ENCODE assay signal across 11 cellular contexts in genomic region chr9:89277454-89277853, GRCh38. TPM values are rescaled to one million over a fixed set of nuclear protein-coding genes. Genes with fewer than 3 reads are reported as not detected.
DNase-seq lines count a peak whose midpoint lies in the region; ATAC-seq and TF ChIP-seq lines count a peak whose summit lies in the region.
"Had no signal": no experiment of that assay in that cellular context is flagged by ENCODE, and none has a peak within 500 bp of the region (broad histone marks: within the 10 kb centered on the region; RNA-seq: fewer than 3 reads in every experiment).

No MANE protein-coding gene starts in this region.

- H3K9ac ChIP-seq in DND-41 (ENCODE audit: low read depth, low read length), result no peak overlapping the region
- H3K9ac ChIP-seq in mesendoderm (ENCODE audit: low read length), result no peak overlapping the region
- H3K9ac ChIP-seq: neural progenitor cell had no signal

- DNase-seq in DND-41 (peak; percentile 70), left lobe of liver (ENCODE audit: low spot score) (no peak), mesendoderm (no peak), posterior cingulate gyrus (no peak), spleen (no peak), HuH-7 (ENCODE audit: low spot score) (no peak)
- DNase-seq in activated naive CD4-positive, alpha-beta T cell treated with anti-CD3 and anti-CD28 coated beads, Interleukin-2, amount 50 U/mL, for 16 hours, result peak; percentile 15
- DNase-seq: activated CD4-positive, CD25-positive, alpha-beta regulatory T cell; stimulated activated naive CD4-positive, alpha-beta T cell treated with Interleukin-2 at 50 U/mL for 16 hours had no signal

- no peaks in the 10 kb centered on the region for H3K79me2 ChIP-seq in DND-41 (ENCODE audit: insufficient read depth, low read length)
- no peaks in the 10 kb centered on the region for H3K79me2 ChIP-seq in mesendoderm (ENCODE audit: control insufficient read depth, insufficient read depth, low read length)

- no peak overlapping the region for H2AK5ac ChIP-seq in mesendoderm (ENCODE audit: low read length)

- H3K9me3 ChIP-seq in DND-41 (ENCODE audit: insufficient read depth, low read length, severe bottlenecking) (peaks cover 33% of the 10 kb centered on the region), spleen (peaks cover 7 to 40% (median 35%) of the 10 kb centered on the region in 8 donors)

- no peak overlapping the region for H3K56ac ChIP-seq in mesendoderm (ENCODE audit: low read length)

- H3K4ac ChIP-seq in mesendoderm (ENCODE audit: low read depth, low read length), result no peak overlapping the region

- no peak overlapping the region for H2BK15ac ChIP-seq in mesendoderm (replicated peaks; ENCODE audit: low read depth)

- H4K8ac ChIP-seq in mesendoderm (ENCODE audit: low read depth, low read length), result no peak overlapping the region

- H3K4me1 ChIP-seq in DND-41 (ENCODE audit: insufficient read depth, low read length), result peaks cover 30% of the 10 kb centered on the region
- no peaks in the 10 kb centered on the region for H3K4me1 ChIP-seq in mesendoderm (ENCODE audit: control insufficient read depth, low read depth, low read length)
- peaks cover 0 to 7% (median 0%) of the 10 kb centered on the region in 6 donors for H3K4me1 ChIP-seq in spleen
- H3K4me1 ChIP-seq: neural progenitor cell had no signal

- H3K4me2 ChIP-seq in DND-41 (ENCODE audit: insufficient read depth, low read length), result peak overlapping the region; percentile 49
- no peak overlapping the region for H3K4me2 ChIP-seq in mesendoderm (ENCODE audit: low read length)
- H3K4me2 ChIP-seq: neural progenitor cell had no signal

- no peak for TF ChIP-seq POLR2A in spleen (IDR thresholded peaks at IDR 0.05)

- H3K18ac ChIP-seq in mesendoderm (ENCODE audit: low read length), result no peak overlapping the region

- peak overlapping the region; percentile 48 for H3K27ac ChIP-seq in DND-41 (ENCODE audit: low read length)
- H3K27ac ChIP-seq in mesendoderm (ENCODE audit: low read depth, low read length), result no peak overlapping the region
- no peak overlapping the region for H3K27ac ChIP-seq in spleen
- H3K27ac ChIP-seq: neural progenitor cell had no signal

- peak overlapping the region in 1 of 2 experiments; percentile 30; a peak in 2 of 4 replicates for H3K4me3 ChIP-seq in DND-41 (ENCODE audit: low read depth in 1 of 2, low read length in 2 of 2)
- no peak overlapping the region for H3K4me3 ChIP-seq in mesendoderm (ENCODE audit: low read length)
- H3K4me3 ChIP-seq in spleen, result no peak overlapping the region
- H3K4me3 ChIP-seq: neural progenitor cell had no signal

- no peak overlapping the region for H3K23ac ChIP-seq in mesendoderm (ENCODE audit: low read length)

- TF ChIP-seq CTCF in DND-41 (IDR thresholded peaks at IDR 0.05; ENCODE audit: borderline replicate concordance, extremely low read depth, low read length, poor library complexity, severe bottlenecking) (no peak), spleen (IDR thresholded peaks at IDR 0.05 in 8 of 11, conservative IDR thresholded peaks at IDR 0.05 in 3 of 11) (no peak)

- H3K79me1 ChIP-seq in mesendoderm (ENCODE audit: low read length), result no peaks in the 10 kb centered on the region

- intact Hi-C loops in posterior cingulate gyrus (cut with DNase I), result loop anchor here (10.0 kb wide), 1 partner anchor 273 kb away; no protein-coding TSS in a partner anchor
- intact Hi-C loops in spleen (cut with DNase I; ENCODE audit: low total_unique reads), result loop anchor here (5.0 kb wide), 1 partner anchor 685 kb away; no protein-coding TSS in a partner anchor

- peak overlapping the region; percentile 14; the same call in 1 of the 2 replicates for H2AFZ ChIP-seq in DND-41 (ENCODE audit: low read depth, low read length)
- H2AFZ ChIP-seq: neural progenitor cell had no signal

- H2BK5ac ChIP-seq in mesendoderm (ENCODE audit: low read length), result no peak overlapping the region

- no peaks in the 10 kb centered on the region for H3K36me3 ChIP-seq in DND-41 (ENCODE audit: insufficient read depth, low read length)
- H3K36me3 ChIP-seq in mesendoderm (ENCODE audit: control insufficient read depth, insufficient read depth, low read length), result no peaks in the 10 kb centered on the region
- H3K36me3 ChIP-seq in spleen, result no peaks in the 10 kb centered on the region

- ATAC-seq in DND-41 (ENCODE audit: insufficient read depth, low read depth) (peak; percentile 82), HG02885 (IDR thresholded peaks at IDR 0.05; ENCODE audit: poor library complexity, unreplicated experiment) (peak; percentile 45), left lobe of liver (peak; percentile 94)

- H4K5ac ChIP-seq in mesendoderm (ENCODE audit: low read length), result no peak overlapping the region

- H3K27me3 ChIP-seq in DND-41 (ENCODE audit: insufficient read depth, low read length, poor library complexity) (no peaks in the 10 kb centered on the region), mesendoderm (ENCODE audit: insufficient read depth, low read length, poor library complexity) (no peaks in the 10 kb centered on the region), spleen (replicated peaks in 1 of 7) (peaks cover 0 to 4% (median 0%) of the 10 kb centered on the region in 7 donors)
- H3K27me3 ChIP-seq: neural progenitor cell had no signal

- no peaks in the 10 kb centered on the region for H4K20me1 ChIP-seq in DND-41 (ENCODE audit: insufficient read depth, low read length)

- no peak overlapping the region for H2BK120ac ChIP-seq in mesendoderm (ENCODE audit: low read depth, low read length)

RNA-seq across cellular contexts. Expression of gene CKS2, which starts 33.5 kb away (rescaled TPM):
- total RNA-seq in left lobe of liver, result 4.4 TPM
- 167 TPM for polyA plus RNA-seq in mesendoderm (2013, experiment 1 of 2)
- polyA plus RNA-seq in mesendoderm (2013, experiment 2 of 2), result 169 TPM
- total RNA-seq in spleen, result 10 to 100 TPM in 6 of 7 donors, 1 to 10 TPM in 1; 9.2 to 27.3 (median 13.9) TPM
- 100 to 1,000 TPM in 2 of 3 donors, 10 to 100 TPM in 1; 50.0 to 142 (median 109) TPM for polyA plus RNA-seq in spleen

RNA-seq across cellular contexts. Expression of gene SECISBP2, which starts 40.8 kb away (rescaled TPM):
- total RNA-seq in left lobe of liver, result 19.1 TPM
- polyA plus RNA-seq in mesendoderm (2013, experiment 1 of 2), result 68.8 TPM
- polyA plus RNA-seq in mesendoderm (2013, experiment 2 of 2), result 61.8 TPM
- total RNA-seq in spleen, result 100 to 1,000 TPM in 1 of 7 donors, 10 to 100 TPM in 6; 55.7 to 117 (median 86.7) TPM
- polyA plus RNA-seq in spleen, result 10 to 100 TPM; 20.7 to 40.2 (median 38.4) TPM

Comparison
In these comparisons a context has a peak if more than half of its experiments do, and no peak if none do; other contexts are left out.
1. DNase-seq: peak in DND-41 (single experiment) and activated naive CD4-positive, alpha-beta T cell treated with anti-CD3 and anti-CD28 coated beads, Interleukin-2, amount 50 U/mL, for 16 hours (single experiment); none in left lobe of liver (single experiment), mesendoderm (single experiment), posterior cingulate gyrus (0 of 10), spleen (single experiment) and HuH-7 (single experiment).
2. Peak in every context shown above with its lines, with median percentiles within 50 percentile points of each other: ATAC-seq.